16 cellular contexts compared by ENCODE assay signal in the genomic region with DNA sequence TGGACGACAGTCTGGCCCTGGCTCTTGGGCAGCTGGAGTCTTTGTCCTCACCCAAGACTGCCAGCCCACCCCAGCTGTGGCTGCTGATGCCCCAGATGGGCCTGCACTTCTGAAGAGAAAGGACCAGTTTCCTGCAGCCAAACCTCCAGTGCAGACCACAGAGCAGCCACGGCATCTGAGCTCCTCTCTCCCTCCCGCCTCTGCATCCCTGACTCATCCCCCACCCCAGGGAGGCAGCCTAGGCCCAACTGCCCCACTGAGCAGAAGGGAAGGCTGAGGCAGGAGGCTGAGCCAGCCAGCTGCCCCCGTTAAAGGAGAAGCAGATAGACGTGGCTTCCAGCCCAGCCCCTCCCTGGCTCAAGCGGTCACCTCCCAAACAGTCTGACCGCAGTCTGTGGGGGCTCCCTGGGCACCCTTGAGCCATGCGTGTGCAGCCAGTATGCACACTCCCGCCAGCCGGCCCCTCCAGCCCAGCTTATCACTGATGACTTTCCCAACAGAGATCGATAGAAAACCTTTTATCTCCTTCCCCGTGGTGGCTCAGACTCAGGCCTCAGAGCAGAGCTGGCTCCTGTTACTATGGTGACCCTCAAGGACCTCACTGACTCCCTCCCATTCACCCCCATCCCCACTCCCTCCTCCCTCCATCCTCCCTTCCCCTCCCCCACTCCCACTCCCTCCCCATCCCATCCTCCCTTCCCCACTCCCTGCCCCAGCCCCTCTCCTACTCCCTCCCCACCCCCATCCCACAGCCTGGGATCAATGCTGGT. TPM values are rescaled to one million over a fixed set of nuclear protein-coding genes. Genes with fewer than 3 reads are reported as not detected.
DNase-seq lines count a peak whose midpoint lies in the region; ATAC-seq and TF ChIP-seq lines count a peak whose summit lies in the region.
"Had no signal": no experiment of that assay in that cellular context is flagged by ENCODE, and none has a peak within 500 bp of the region (broad histone marks: within the 10 kb centered on the region; RNA-seq: fewer than 3 reads in every experiment).

No MANE protein-coding gene starts in this region.

- peaks cover 15% of the 10 kb centered on the region for H3K4me1 ChIP-seq in SJCRH30
- no peaks in the 10 kb centered on the region for H3K4me1 ChIP-seq in right lobe of liver
- H3K4me1 ChIP-seq in testis = peaks cover 3% of the 10 kb centered on the region
- H3K4me1 ChIP-seq: uterus had no signal

- H3K27ac ChIP-seq in SJCRH30 = no peak overlapping the region
- no peak overlapping the region for H3K27ac ChIP-seq in right lobe of liver
- H3K27ac ChIP-seq in testis = no peak overlapping the region
- H3K27ac ChIP-seq: spleen, uterus had no signal

- no peak for TF ChIP-seq POLR2A in right lobe of liver (IDR thresholded peaks at IDR 0.05)
- no peak for TF ChIP-seq POLR2A in testis (IDR thresholded peaks at IDR 0.05)

- H3K4me3 ChIP-seq in SJCRH30 (no peak overlapping the region), right lobe of liver (no peak overlapping the region), testis (no peak overlapping the region)
- H3K4me3 ChIP-seq: spleen, uterus had no signal

- peak in 3 of 4 donors; percentile 8 to 48 (median 43) for ATAC-seq in right lobe of liver
- no peak for ATAC-seq in GM18858 (IDR thresholded peaks at IDR 0.05; ENCODE audit: unreplicated experiment)
- ATAC-seq in HG03457 (IDR thresholded peaks at IDR 0.05; ENCODE audit: unreplicated experiment) = no peak
- ATAC-seq: HCT116, Right ventricle myocardium inferior had no signal

- 37% methylated on average over 6 of the region's 12 CpGs for WGBS in right lobe of liver (ENCODE audit: insufficient coverage, low coverage, low lambda C conversion rate, missing lambda C conversion rate)
- WGBS in testis, 2 donors = 66 to 76% methylated on average over 6 to 12 of the region's 12 CpGs

- no peaks in the 10 kb centered on the region for H3K36me3 ChIP-seq in SJCRH30
- no peaks in the 10 kb centered on the region for H3K36me3 ChIP-seq in right lobe of liver
- no peaks in the 10 kb centered on the region for H3K36me3 ChIP-seq in testis (ENCODE audit: low read depth, missing control alignments)
- H3K36me3 ChIP-seq: spleen, uterus had no signal

- H3K9me3 ChIP-seq in SJCRH30 (replicated peaks) = no peaks in the 10 kb centered on the region
- H3K9me3 ChIP-seq in right lobe of liver = no peaks in the 10 kb centered on the region
- H3K9me3 ChIP-seq in testis = no peaks in the 10 kb centered on the region
- H3K9me3 ChIP-seq: spleen, uterus had no signal

- peaks cover 35% of the 10 kb centered on the region for H3K27me3 ChIP-seq in SJCRH30
- H3K27me3 ChIP-seq in right lobe of liver = no peaks in the 10 kb centered on the region
- H3K27me3 ChIP-seq in testis = no peaks in the 10 kb centered on the region
- H3K27me3 ChIP-seq: spleen, uterus had no signal

- intact Hi-C loops in right lobe of liver (cut with DNase I) (loop anchor here in 1 of 2 donors (10.0 kb wide), 1 partner anchor 356 kb away; no protein-coding TSS in a partner anchor), testis (cut with DNase I; ENCODE audit: low total_unique reads) (no loop called here)

- DNase-seq in NCI-H2171 treated with DMSO at 0.1 percent for 48 hours (lab: John Stamatoyannopoulos, UW) (peak; percentile 51), NCI-H2171 (lab: John Stamatoyannopoulos, UW) (no peak), GDM1 (lab: John Stamatoyannopoulos, UW) (peak; percentile 46), SJCRH30 (peak; percentile 65 to 67), right lobe of liver (no peak), testis (no peak)
- DNase-seq: activated CD4-positive, CD25-positive, alpha-beta regulatory T cell treated with anti-CD3 and anti-CD28 coated beads, Interleukin-2, amount 50 U/mL, for 72 hours; activated gamma-delta T cell treated with Interleukin-2 at 50 U/mL for 16 hours; hippocampal formation; NCI-H226; spleen; uterus had no signal

- no peak for TF ChIP-seq CTCF in right lobe of liver (IDR thresholded peaks at IDR 0.05)
- TF ChIP-seq CTCF in testis (IDR thresholded peaks at IDR 0.05) = no peak

RNA-seq across cellular contexts. Expression of gene RAI1, which starts 12.0 kb away (rescaled TPM):
- 63.6 and 72.2 TPM in 2 replicates for total RNA-seq in SJCRH30 (2014; rRNA removed; shearing (Covaris generic))
- total RNA-seq in right lobe of liver (10 to 100 TPM in 2 of 6 experiments, 1 to 10 TPM in 4; 6.1 to 14.5 (median 8.4) TPM), testis (10 to 100 TPM; 42.8 to 44.5 TPM)
- 17.5 TPM for polyA plus RNA-seq in testis (ENCODE audit: insufficient read depth, low read depth, low replicate concordance)

Comparison
In these comparisons a context has a peak if more than half of its experiments do, and no peak if none do; other contexts are left out.
1. DNase-seq: peak in NCI-H2171 treated with DMSO at 0.1 percent for 48 hours (single experiment), GDM1 (single experiment) and SJCRH30 (2 of 2); none in NCI-H2171 (single experiment), right lobe of liver (0 of 3) and testis (single experiment).
2. ATAC-seq: peak in right lobe of liver (3 of 4); none in GM18858 (single experiment) and HG03457 (single experiment).